9 cellular contexts compared by ENCODE assay signal in the genomic region with DNA sequence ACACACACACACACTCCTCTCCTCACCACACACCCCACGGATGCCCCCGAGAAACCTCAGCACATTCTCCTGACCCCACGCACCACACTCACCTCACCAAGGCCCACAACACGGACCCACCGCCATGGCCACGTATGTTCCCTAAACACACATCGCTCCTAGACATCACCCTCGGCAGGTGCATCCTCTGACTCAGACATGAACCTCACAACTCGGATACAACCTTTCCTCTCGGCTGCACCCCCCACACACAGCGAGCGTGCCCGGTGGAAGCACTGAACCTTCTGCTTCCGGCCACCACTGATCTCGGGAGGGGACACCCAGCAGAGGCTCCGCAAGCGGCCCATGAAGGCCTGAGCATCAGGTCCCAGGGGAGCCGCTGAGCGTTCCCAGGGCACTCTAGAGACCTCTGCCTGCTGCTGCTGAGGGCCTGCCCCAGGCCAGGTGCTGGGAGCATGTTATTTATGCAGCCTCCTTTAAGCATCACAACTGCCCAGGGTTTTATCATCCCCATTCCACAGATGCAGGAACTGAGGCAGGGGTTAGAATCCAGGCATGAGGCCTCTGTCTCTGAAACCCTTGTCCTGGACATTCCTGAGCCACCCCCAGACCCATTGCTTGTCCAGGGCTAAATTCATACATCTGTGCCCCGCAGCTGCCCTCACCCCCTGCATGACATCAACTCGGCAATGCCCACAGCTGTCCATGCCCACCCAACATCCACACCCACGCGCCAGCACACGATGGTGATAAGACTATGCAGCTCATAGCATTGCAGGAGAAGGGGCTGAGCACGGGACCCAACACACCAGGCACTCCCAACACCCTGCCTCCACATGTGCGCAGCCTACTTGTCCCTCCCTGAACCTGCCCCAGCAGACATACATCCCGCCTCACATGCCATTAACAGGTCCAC. TPM values are rescaled to one million over a fixed set of nuclear protein-coding genes. Genes with fewer than 3 reads are reported as not detected.
DNase-seq lines count a peak whose midpoint lies in the region; ATAC-seq and TF ChIP-seq lines count a peak whose summit lies in the region.
"Had no signal": no experiment of that assay in that cellular context is flagged by ENCODE, and none has a peak within 500 bp of the region (broad histone marks: within the 10 kb centered on the region; RNA-seq: fewer than 3 reads in every experiment).

No MANE protein-coding gene starts in this region.

- H3K27ac ChIP-seq in Peyer's patch: peak overlapping the region in 1 of 4 donors; percentile 55
- H3K27ac ChIP-seq in rectal smooth muscle tissue (ENCODE audit: low read depth, low read length): peak overlapping the region; percentile 38
- no peak overlapping the region for H3K27ac ChIP-seq in lower lobe of right lung

- no peak overlapping the region for H3K9ac ChIP-seq in rectal smooth muscle tissue (ENCODE audit: low read length)

- no peaks in the 10 kb centered on the region for H3K27me3 ChIP-seq in Peyer's patch
- H3K27me3 ChIP-seq in rectal smooth muscle tissue (ENCODE audit: control insufficient read depth, insufficient read depth, low read length): no peaks in the 10 kb centered on the region
- no peaks in the 10 kb centered on the region for H3K27me3 ChIP-seq in lower lobe of right lung (ENCODE audit: low read depth)

- H3K4me3 Mint-ChIP-seq in activated CD4-positive, alpha-beta T cell treated with anti-CD3 and anti-CD28 coated beads, Interleukin-2, amount 10 ng/mL, durations not matched to agents 24 days and 14 days: no peak overlapping the region

- no peak overlapping the region for H3K27ac Mint-ChIP-seq in activated CD4-positive, alpha-beta T cell treated with anti-CD3 and anti-CD28 coated beads, Interleukin-2, amount 10 ng/mL, durations not matched to agents 24 days and 14 days

- H3K36me3 ChIP-seq in Peyer's patch (no peaks in the 10 kb centered on the region), rectal smooth muscle tissue (ENCODE audit: control insufficient read depth, insufficient read depth, low read length) (no peaks in the 10 kb centered on the region), lower lobe of right lung (peaks cover 4% of the 10 kb centered on the region)

- H3K4me1 ChIP-seq in Peyer's patch (peaks cover 0 to 31% (median 3%) of the 10 kb centered on the region in 4 donors), rectal smooth muscle tissue (ENCODE audit: control insufficient read depth, insufficient read depth, low read length) (peaks cover 73% of the 10 kb centered on the region), lower lobe of right lung (peaks cover 32% of the 10 kb centered on the region)

- TF ChIP-seq CTCF in Peyer's patch (IDR thresholded peaks at IDR 0.05) (no peak), lower lobe of right lung (IDR thresholded peaks at IDR 0.05) (no peak)

- peaks cover 23% of the 10 kb centered on the region for H3K27me3 Mint-ChIP-seq in activated CD4-positive, alpha-beta T cell treated with anti-CD3 and anti-CD28 coated beads, Interleukin-2, amount 10 ng/mL, durations not matched to agents 24 days and 14 days

- intact Hi-C loops in activated CD4-positive, alpha-beta T cell treated with anti-CD3 and anti-CD28 coated beads, Interleukin-2, amount 10 ng/mL, durations not matched to agents 24 days and 14 days (cut with micrococcal nuclease): no loop called here
- intact Hi-C loops in lower lobe of right lung (cut with DNase I): no loop called here

- ATAC-seq in HG02852 (IDR thresholded peaks at IDR 0.05; ENCODE audit: unreplicated experiment): peak; percentile 68
- no peak for ATAC-seq in lower lobe of right lung
- no peak for ATAC-seq in GM19328 (IDR thresholded peaks at IDR 0.05; ENCODE audit: unreplicated experiment)

- H3K9me3 ChIP-seq in Peyer's patch (no peaks in the 10 kb centered on the region), lower lobe of right lung (no peaks in the 10 kb centered on the region)

- no peak for TF ChIP-seq POLR2A in Peyer's patch (IDR thresholded peaks at IDR 0.05)

- H3K9me3 Mint-ChIP-seq in activated CD4-positive, alpha-beta T cell treated with anti-CD3 and anti-CD28 coated beads, Interleukin-2, amount 10 ng/mL, durations not matched to agents 24 days and 14 days: no peaks in the 10 kb centered on the region

- H3K4me3 ChIP-seq in Peyer's patch (no peak overlapping the region), rectal smooth muscle tissue (ENCODE audit: low read length) (no peak overlapping the region), lower lobe of right lung (no peak overlapping the region)

- DNase-seq in activated CD4-positive, alpha-beta T cell treated with anti-CD3 and anti-CD28 coated beads, Interleukin-2, amount 10 ng/mL, durations not matched to agents 24 days and 14 days: peak; percentile 69
- no peak for DNase-seq in activated CD4-positive, alpha-beta T cell treated with anti-CD3 and anti-CD28 coated beads, Interleukin-2, amount 50 U/mL, for 4 hours
- DNase-seq in Peyer's patch (peak in 2 of 3 donors; percentile 90), NCI-H510A treated with DMSO at 0.1 percent for 48 hours (lab: John Stamatoyannopoulos, UW) (no peak), lower lobe of right lung (no peak)
- DNase-seq: H7 had no signal

- no peaks in the 10 kb centered on the region for H3K36me3 Mint-ChIP-seq in activated CD4-positive, alpha-beta T cell treated with anti-CD3 and anti-CD28 coated beads, Interleukin-2, amount 10 ng/mL, durations not matched to agents 24 days and 14 days (ENCODE audit: low read depth)

- peaks cover 2% of the 10 kb centered on the region for H3K4me1 Mint-ChIP-seq in activated CD4-positive, alpha-beta T cell treated with anti-CD3 and anti-CD28 coated beads, Interleukin-2, amount 10 ng/mL, durations not matched to agents 24 days and 14 days

RNA-seq across cellular contexts. Expression of a gene that starts 27.0 kb away (rescaled TPM):
- 0.33 and 0.44 TPM in 2 replicates for total RNA-seq in activated CD4-positive, alpha-beta T cell treated with anti-CD3 and anti-CD28 coated beads, Interleukin-2, amount 10 ng/mL, durations not matched to agents 24 days and 14 days
- total RNA-seq in Peyer's patch (10 to 100 TPM in 1 of 4 donors, 1 to 10 TPM in 3; 4.6 to 12.4 (median 8.9) TPM), lower lobe of right lung (43.5 TPM)

Comparison
In these comparisons a context has a peak if more than half of its experiments do, and no peak if none do; other contexts are left out.
1. DNase-seq: peak in activated CD4-positive, alpha-beta T cell treated with anti-CD3 and anti-CD28 coated beads, Interleukin-2, amount 10 ng/mL, durations not matched to agents 24 days and 14 days (single experiment) and Peyer's patch (2 of 3); none in activated CD4-positive, alpha-beta T cell treated with anti-CD3 and anti-CD28 coated beads, Interleukin-2, amount 50 U/mL, for 4 hours (0 of 2), NCI-H510A treated with DMSO at 0.1 percent for 48 hours (single experiment) and lower lobe of right lung (single experiment).